ENCODE assay signal across 38 cellular contexts in genomic region chr10:8192301-8192700, GRCh38.
"Had no signal": no experiment of that assay in that cellular context is flagged by ENCODE, and none has a peak within 500 bp of the region (broad histone marks: within the 10 kb centered on the region; RNA-seq: fewer than 3 reads in every experiment).

No MANE protein-coding gene starts in this region.

- H3K27ac ChIP-seq: adrenal gland, ascending aorta, body of pancreas, brain microvascular endothelial cell, breast epithelium, cardiac muscle cell had no signal

- H3K27me3 Mint-ChIP-seq: activated naive CD4-positive, alpha-beta T cell treated with anti-CD3 and anti-CD28 coated beads, Interleukin-2, amount 50 U/mL, for 24 hours; activated naive CD8-positive, alpha-beta T cell; activated T-helper 17 cell treated with anti-CD3 and anti-CD28 coated beads, Interleukin-2, amount 50 U/mL, for 72 hours had no signal

- H3K9me3 Mint-ChIP-seq: activated naive CD4-positive, alpha-beta T cell treated with anti-CD3 and anti-CD28 coated beads for 36 hours; activated naive CD4-positive, alpha-beta T cell treated with anti-CD3 and anti-CD28 coated beads, Interleukin-2, amount 10 ng/mL, durations not matched to agents 7 days and 5 days; activated naive CD4-positive, alpha-beta T cell treated with anti-CD3 and anti-CD28 coated beads, Interleukin-2, amount 50 U/mL, for 24 hours; activated naive CD8-positive, alpha-beta T cell treated with anti-CD3 and anti-CD28 coated beads for 36 hours; activated naive CD8-positive, alpha-beta T cell treated with anti-CD3 and anti-CD28 coated beads, Interleukin-2, amount 50 U/mL, for 24 hours; activated T-cell treated with anti-CD3 and anti-CD28 coated beads, Interleukin-2, amount 50 U/mL, for 24 hours; activated T-cell treated with anti-CD3 and anti-CD28 coated beads, Interleukin-2, amount 50 U/mL, for 4 hours; activated T-helper 1 cell treated with anti-CD3 and anti-CD28 coated beads, Interleukin-12 subunit alpha, Interleukin-12 subunit beta, Interleukin-2, Interleukin-4 antibody, amounts not matched to agents 30 ng/mL and 10 ng/mL and 1 ng/mL, durations not matched to agents 14 hours and 24 hours and 36 hours; activated T-helper 17 cell treated with anti-CD3 and anti-CD28 coated beads, Interleukin-2, amount 50 U/mL, for 72 hours; central memory CD8-positive, alpha-beta T cell had no signal

- H3K9me3 ChIP-seq: adrenal gland, ascending aorta, body of pancreas, breast epithelium had no signal

- H3K27me3 ChIP-seq: adrenal gland, ascending aorta, body of pancreas, brain microvascular endothelial cell, breast epithelium had no signal

- H3K27ac Mint-ChIP-seq: activated naive CD4-positive, alpha-beta T cell treated with anti-CD3 and anti-CD28 coated beads for 36 hours; activated naive CD4-positive, alpha-beta T cell treated with anti-CD3 and anti-CD28 coated beads, Interleukin-2, amount 10 ng/mL, durations not matched to agents 7 days and 5 days; activated naive CD4-positive, alpha-beta T cell treated with anti-CD3 and anti-CD28 coated beads, Interleukin-2, amount 50 U/mL, for 24 hours; activated naive CD4-positive, alpha-beta T cell treated with anti-CD3 and anti-CD28 coated beads, Interleukin-2, amount 50 U/mL, for 72 hours; activated naive CD8-positive, alpha-beta T cell; activated naive CD8-positive, alpha-beta T cell treated with anti-CD3 and anti-CD28 coated beads for 36 hours; activated naive CD8-positive, alpha-beta T cell treated with anti-CD3 and anti-CD28 coated beads, Interleukin-2, amount 10 ng/mL, durations not matched to agents 7 days and 5 days; activated naive CD8-positive, alpha-beta T cell treated with anti-CD3 and anti-CD28 coated beads, Interleukin-2, amount 50 U/mL, for 24 hours; activated T-cell treated with anti-CD3 and anti-CD28 coated beads, Interleukin-2, amount 50 U/mL, for 24 hours; activated T-cell treated with anti-CD3 and anti-CD28 coated beads, Interleukin-2, amount 50 U/mL, for 72 hours; activated T-helper 1 cell treated with anti-CD3 and anti-CD28 coated beads, Interleukin-12 subunit alpha, Interleukin-12 subunit beta, Interleukin-2, Interleukin-4 antibody, amounts not matched to agents 30 ng/mL and 10 ng/mL and 1 ng/mL, durations not matched to agents 14 hours and 24 hours and 36 hours; activated T-helper 17 cell treated with anti-CD3 and anti-CD28 coated beads, Interleukin-2, amount 50 U/mL, for 72 hours; activated T-helper 2 cell treated with anti-CD3 and anti-CD28 coated beads, Interferon-gamma antibody, Interleukin-2, Interleukin-4, amounts not matched to agents 10 μg/mL and 5 μg/mL and 100 μg/mL, durations not matched to agents 14 hours and 24 hours and 36 hours; brain had no signal

- H3K4me3 ChIP-seq: adrenal gland, ascending aorta, body of pancreas, breast epithelium, cardiac muscle cell had no signal

- H3K4me3 Mint-ChIP-seq: activated naive CD4-positive, alpha-beta T cell treated with anti-CD3 and anti-CD28 coated beads for 36 hours; activated naive CD4-positive, alpha-beta T cell treated with anti-CD3 and anti-CD28 coated beads, Interleukin-2, amount 10 ng/mL, durations not matched to agents 7 days and 5 days; activated naive CD4-positive, alpha-beta T cell treated with anti-CD3 and anti-CD28 coated beads, Interleukin-2, amount 50 U/mL, for 24 hours; activated naive CD8-positive, alpha-beta T cell; activated naive CD8-positive, alpha-beta T cell treated with anti-CD3 and anti-CD28 coated beads for 36 hours; activated naive CD8-positive, alpha-beta T cell treated with anti-CD3 and anti-CD28 coated beads, Interleukin-2, amount 10 ng/mL, durations not matched to agents 7 days and 5 days; activated naive CD8-positive, alpha-beta T cell treated with anti-CD3 and anti-CD28 coated beads, Interleukin-2, amount 50 U/mL, for 24 hours; activated T-cell treated with anti-CD3 and anti-CD28 coated beads, Interleukin-2, amount 50 U/mL, for 24 hours; activated T-cell treated with anti-CD3 and anti-CD28 coated beads, Interleukin-2, amount 50 U/mL, for 4 hours; activated T-cell treated with anti-CD3 and anti-CD28 coated beads, Interleukin-2, amount 50 U/mL, for 72 hours; activated T-helper 1 cell treated with anti-CD3 and anti-CD28 coated beads, Interleukin-12 subunit alpha, Interleukin-12 subunit beta, Interleukin-2, Interleukin-4 antibody, amounts not matched to agents 30 ng/mL and 10 ng/mL and 1 ng/mL, durations not matched to agents 14 hours and 24 hours and 36 hours; activated T-helper 17 cell treated with anti-CD3 and anti-CD28 coated beads, Interleukin-2, amount 50 U/mL, for 72 hours; brain; central memory CD8-positive, alpha-beta T cell had no signal

- H3K36me3 Mint-ChIP-seq: activated naive CD8-positive, alpha-beta T cell; activated naive CD8-positive, alpha-beta T cell treated with anti-CD3 and anti-CD28 coated beads for 36 hours; activated naive CD8-positive, alpha-beta T cell treated with anti-CD3 and anti-CD28 coated beads, Interleukin-2, amount 10 ng/mL, durations not matched to agents 7 days and 5 days; brain had no signal

- DNase-seq: activated effector memory CD4-positive, alpha-beta T cell treated with anti-CD3 and anti-CD28 coated beads, Interleukin-2, amount 50 U/mL, for 16 hours; activated effector memory CD4-positive, alpha-beta T cell treated with Interleukin-2 at 50 U/mL for 16 hours; activated gamma-delta T cell; activated gamma-delta T cell treated with Interleukin-2 at 50 U/mL for 16 hours; activated naive CD4-positive, alpha-beta T cell; activated naive CD4-positive, alpha-beta T cell treated with anti-CD3 and anti-CD28 coated beads for 36 hours; activated naive CD4-positive, alpha-beta T cell treated with anti-CD3 and anti-CD28 coated beads, Interleukin-2, amount 10 ng/mL, durations not matched to agents 7 days and 5 days; activated naive CD4-positive, alpha-beta T cell treated with anti-CD3 and anti-CD28 coated beads, Interleukin-2, amount 50 U/mL, for 16 hours; activated naive CD4-positive, alpha-beta T cell treated with Interleukin-2 at 50 U/mL for 16 hours; activated naive CD8-positive, alpha-beta T cell treated with anti-CD3 and anti-CD28 coated beads for 36 hours; activated naive CD8-positive, alpha-beta T cell treated with anti-CD3 and anti-CD28 coated beads, Interleukin-2, amount 10 ng/mL, durations not matched to agents 7 days and 5 days; activated naive CD8-positive, alpha-beta T cell treated with anti-CD3 and anti-CD28 coated beads, Interleukin-2, amount 50 U/mL, for 24 hours; activated T-cell treated with anti-CD3 and anti-CD28 coated beads, Interleukin-2, amount 50 U/mL, for 1 hour; activated T-cell treated with anti-CD3 and anti-CD28 coated beads, Interleukin-2, amount 50 U/mL, for 24 hours; activated T-cell treated with anti-CD3 and anti-CD28 coated beads, Interleukin-2, amount 50 U/mL, for 4 hours; activated T-cell treated with anti-CD3 and anti-CD28 coated beads, Interleukin-2, amount 50 U/mL, for 48 hours; activated T-cell treated with anti-CD3 and anti-CD28 coated beads, Interleukin-2, amount 50 U/mL, for 72 hours; adrenal gland; amniotic stem cell; amygdala; anterior cingulate cortex; aorta; body of pancreas; brain microvascular endothelial cell; caudate nucleus; central memory CD4-positive, alpha-beta T cell; cerebellar nuclear complex had no signal

- H3K4me1 ChIP-seq: adrenal gland, ascending aorta, body of pancreas, breast epithelium had no signal

- H3K36me3 ChIP-seq: adrenal gland, ascending aorta, brain microvascular endothelial cell, breast epithelium, cardiac muscle cell had no signal

- H3K4me1 Mint-ChIP-seq: brain had no signal
